11 cellular contexts compared by ENCODE assay signal in the genomic region with DNA sequence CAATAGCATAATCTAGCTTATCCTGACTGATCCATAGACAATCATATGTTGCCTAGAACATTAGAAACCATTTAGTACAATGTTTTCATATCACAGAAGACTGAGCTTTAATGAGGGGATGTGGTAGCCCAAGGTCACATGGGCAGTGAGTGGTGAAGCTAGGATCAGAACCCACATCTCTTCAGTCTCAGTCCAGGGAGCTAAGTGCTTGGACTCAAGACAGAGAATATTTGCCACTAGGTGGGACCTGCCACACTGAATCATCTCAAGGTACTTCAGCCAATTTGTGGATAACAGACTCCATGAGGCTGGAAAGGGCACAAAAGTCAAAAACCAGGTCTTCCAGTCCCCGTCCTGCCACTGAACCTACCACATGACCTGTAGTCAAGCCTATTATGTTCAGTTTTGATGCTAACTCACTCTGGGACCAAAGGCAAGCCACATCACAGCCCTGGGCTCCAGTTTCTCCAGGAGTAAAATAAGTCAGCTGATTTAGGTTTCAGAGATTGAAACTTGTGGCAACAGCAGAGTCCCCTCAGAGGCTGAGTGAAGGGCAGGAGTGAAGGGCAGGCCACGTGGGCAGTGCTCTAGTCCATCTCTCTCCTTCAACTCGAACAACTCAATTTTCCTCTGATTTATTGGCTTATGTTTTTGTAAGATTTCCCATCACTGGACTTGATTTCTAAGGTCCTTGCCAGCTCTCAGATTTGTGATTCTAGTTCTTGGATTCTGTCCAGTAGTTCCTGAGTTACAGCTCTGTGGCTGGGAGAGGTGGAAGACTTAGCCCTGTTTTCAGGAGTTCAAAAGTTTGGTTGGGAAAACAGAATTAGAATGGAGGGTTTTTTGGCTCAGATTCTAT.
DNase-seq lines count a peak whose midpoint lies in the region; ATAC-seq and TF ChIP-seq lines count a peak whose summit lies in the region.
"Had no signal": no experiment of that assay in that cellular context is flagged by ENCODE, and none has a peak within 500 bp of the region (broad histone marks: within the 10 kb centered on the region; RNA-seq: fewer than 3 reads in every experiment).

No MANE protein-coding gene starts in this region.

- no peaks in the 10 kb centered on the region for H3K9me2 ChIP-seq in PC-9 (ENCODE audit: insufficient read depth)

- H3K27ac ChIP-seq in PC-9 = no peak overlapping the region
- H3K27ac ChIP-seq: C4-2B had no signal

- H3K4me3 ChIP-seq in GM12864 (ENCODE audit: low read depth, low read length) (no peak overlapping the region), PC-9 (no peak overlapping the region)

- no peak for ATAC-seq in GM18517 (IDR thresholded peaks at IDR 0.05; ENCODE audit: unreplicated experiment)

- CTCF ChIA-PET in PC-9 (lab: Charles Lee) = no interaction called here

- peaks cover 3% of the 10 kb centered on the region for H3K27me3 Mint-ChIP-seq in nephron progenitor cell (ENCODE audit: low read depth, poor library complexity)

- no peaks in the 10 kb centered on the region for H4K20me1 ChIP-seq in PC-9 (ENCODE audit: insufficient read depth)

- no peaks in the 10 kb centered on the region for H3K27me3 ChIP-seq in PC-9 (ENCODE audit: insufficient read depth, low read depth)

- H3K9me3 ChIP-seq in PC-9 (ENCODE audit: insufficient read depth, low read depth) = no peaks in the 10 kb centered on the region

- POLR2A ChIA-PET in PC-9 (lab: Charles Lee; ENCODE audit: unreplicated experiment) = no interaction called here

- no peaks in the 10 kb centered on the region for H3K79me2 ChIP-seq in PC-9 (ENCODE audit: low read depth)

- H2AFZ ChIP-seq in PC-9 = no peak overlapping the region

- DNase-seq in GM12864 (ENCODE audit: low read depth) = no peak
- peak; percentile 60 for DNase-seq in OCI-M1 (lab: John Stamatoyannopoulos, UW)
- DNase-seq in dermis blood vessel endothelial cell = peak; percentile 37
- no peak for DNase-seq in nephron progenitor cell
- no peak for DNase-seq in effector CD8-positive, alpha-beta T cell (lab: John Stamatoyannopoulos, UW)
- no peak for DNase-seq in PC-9
- DNase-seq in NCI-H2081 (lab: John Stamatoyannopoulos, UW) = no peak
- DNase-seq: HCEC 1CT, NCI-H226 had no signal

- no peaks in the 10 kb centered on the region for H3F3A ChIP-seq in PC-9 (ENCODE audit: insufficient read depth, low read depth)

- H3K36me3 ChIP-seq in PC-9 (ENCODE audit: low read depth) = no peaks in the 10 kb centered on the region

- H3K4me3 Mint-ChIP-seq in nephron progenitor cell = no peak overlapping the region

- peak overlapping the region; percentile 75 for H3K27ac Mint-ChIP-seq in nephron progenitor cell

- peaks cover 5% of the 10 kb centered on the region for H3K4me1 Mint-ChIP-seq in nephron progenitor cell

- H3K36me3 Mint-ChIP-seq in nephron progenitor cell (ENCODE audit: low read depth) = peaks cover 6% of the 10 kb centered on the region

- H3K4me2 ChIP-seq in PC-9 = no peak overlapping the region

- TF ChIP-seq CTCF in GM12864 (IDR thresholded peaks at IDR 0.05; ENCODE audit: low read depth, low read length, missing control alignments) (peak; percentile 6), nephron progenitor cell (IDR thresholded peaks at IDR 0.05) (no peak), PC-9 (conservative IDR thresholded peaks at IDR 0.05) (no peak)

- H3K4me1 ChIP-seq in PC-9 (replicated peaks; ENCODE audit: insufficient read depth) = no peaks in the 10 kb centered on the region

- intact Hi-C loops in PC-9 (cut with micrococcal nuclease; ENCODE audit: unreplicated experiment) = no loop called here

- no peaks in the 10 kb centered on the region for H3K9me3 Mint-ChIP-seq in nephron progenitor cell

- no TSS peak for BruUV-seq in PC-9 (replicated peaks; lab: Mats Ljungman, UMichigan)

Comparison
In these comparisons a context has a peak if more than half of its experiments do, and no peak if none do; other contexts are left out.
1. DNase-seq: peak in OCI-M1 (single experiment) and dermis blood vessel endothelial cell (single experiment); none in GM12864 (single experiment), nephron progenitor cell (single experiment), effector CD8-positive, alpha-beta T cell (single experiment), PC-9 (0 of 2) and NCI-H2081 (0 of 2).